Comparison of ENCODE assay signal across 22 cellular contexts in the genomic region with DNA sequence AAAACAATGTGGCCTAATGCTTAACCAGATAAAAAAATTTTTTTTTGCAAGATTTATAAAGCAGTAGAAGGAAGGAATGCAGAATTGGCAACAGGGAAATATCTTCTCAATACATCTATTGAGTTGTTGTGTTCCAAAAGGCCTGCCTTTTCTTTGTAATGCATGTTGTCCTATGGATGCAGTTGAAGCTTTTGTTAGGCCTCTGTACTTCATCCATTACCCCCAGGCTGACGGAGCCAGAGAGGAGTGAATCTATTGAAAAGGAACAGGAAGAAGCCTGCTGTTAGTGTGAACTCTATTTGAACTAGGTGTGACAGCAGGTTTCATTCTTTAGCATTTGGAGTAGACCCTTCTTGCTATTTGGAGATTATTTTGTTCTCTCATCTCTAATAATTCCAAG. TPM values are rescaled to one million over a fixed set of nuclear protein-coding genes. Genes with fewer than 3 reads are reported as not detected.
DNase-seq lines count a peak whose midpoint lies in the region; ATAC-seq, FAIRE-seq and TF ChIP-seq lines count a peak whose summit lies in the region.
"Had no signal": no experiment of that assay in that cellular context is flagged by ENCODE, and none has a peak within 500 bp of the region (broad histone marks: within the 10 kb centered on the region; RNA-seq: fewer than 3 reads in every experiment).

No MANE protein-coding gene starts in this region.

- POLR2A ChIA-PET in H1 (lab: Charles Lee; ENCODE audit: partially characterized antibody), result no interaction called here

- no peak overlapping the region for H4K8ac ChIP-seq in H1 (ENCODE audit: extremely low read depth, insufficient read depth, low read length)

- H3K79me2 ChIP-seq in GM23338 (replicated peaks; ENCODE audit: insufficient read depth), result no peaks in the 10 kb centered on the region
- peaks cover 0 to 6% of the 10 kb centered on the region in 2 experiments; a peak in 2 of 4 replicates for H3K79me2 ChIP-seq in H1 (ENCODE audit: control insufficient read depth in 1 of 2, insufficient read depth in 2 of 2, low read length in 2 of 2)

- no peaks in the 10 kb centered on the region for H3K79me1 ChIP-seq in H1 (ENCODE audit: low read depth, low read length)

- H3K56ac ChIP-seq in H1 (replicated peaks; ENCODE audit: insufficient read length, low read depth, low read length), result no peak overlapping the region

- H4K5ac ChIP-seq in H1 (ENCODE audit: insufficient read length, low read depth, low read length), result no peak overlapping the region

- no peak overlapping the region for H2BK12ac ChIP-seq in H1 (ENCODE audit: low read depth, low read length)

- peaks cover 27% of the 10 kb centered on the region for H3K4me1 ChIP-seq in GM23338 (ENCODE audit: insufficient read depth)
- H3K4me1 ChIP-seq in H1 (replicated peaks in 1 of 4; ENCODE audit: control insufficient read depth in 3 of 4, insufficient read depth in 4 of 4, low read length in 3 of 4), result peaks cover 0 to 5% (median 1%) of the 10 kb centered on the region in 4 experiments; a peak in 2 of 7 replicates
- H3K4me1 ChIP-seq in mucosa of descending colon (ENCODE audit: low read depth), result no peaks in the 10 kb centered on the region
- peaks cover 14% of the 10 kb centered on the region for H3K4me1 ChIP-seq in body of pancreas
- H3K4me1 ChIP-seq in esophagus squamous epithelium, result peaks cover 0 to 4% (median 0%) of the 10 kb centered on the region in 3 donors
- H3K4me1 ChIP-seq: BE2C had no signal

- H3K23ac ChIP-seq in H1 (ENCODE audit: insufficient read length), result no peak overlapping the region

- no peak overlapping the region for H2BK5ac ChIP-seq in H1 (ENCODE audit: low read depth, low read length)

- TF ChIP-seq EP300 in H1 (IDR thresholded peaks at IDR 0.05; ENCODE audit: borderline replicate concordance in 1 of 2, low read depth in 2 of 2, low read length in 2 of 2), result no peak

- H4K20me1 ChIP-seq in GM23338 (replicated peaks; ENCODE audit: insufficient read depth) (no peaks in the 10 kb centered on the region; the same call in 1 of the 2 replicates), H1 (replicated peaks in 1 of 2; ENCODE audit: control insufficient read depth in 1 of 2, insufficient read depth in 2 of 2, low read length in 2 of 2) (no peaks in the 10 kb centered on the region)

- H3K14ac ChIP-seq in H1 (ENCODE audit: insufficient read length), result no peak overlapping the region

- TF ChIP-seq RAD21 in H1 (IDR thresholded peaks at IDR 0.05 in 1 of 2, conservative IDR thresholded peaks at IDR 0.05 in 1 of 2; ENCODE audit: low read depth in 2 of 2, low read length in 2 of 2), result no peak

- no peak overlapping the region for H2AK5ac ChIP-seq in H1 (ENCODE audit: low read depth, low read length)

- H3K9me3 Mint-ChIP-seq in GM23338, result no peaks in the 10 kb centered on the region
- H3K9me3 Mint-ChIP-seq: activated naive CD4-positive, alpha-beta T cell treated with anti-CD3 and anti-CD28 coated beads, Interleukin-2, amount 10 ng/mL, durations not matched to agents 7 days and 5 days; IgD-negative memory B cell; memory B cell had no signal

- H3K27ac ChIP-seq in GM23338 (ENCODE audit: low read depth) (no peak overlapping the region), H1 (ENCODE audit: low read depth, low read length) (no peak overlapping the region), body of pancreas (no peak overlapping the region), esophagus squamous epithelium (no peak overlapping the region)
- H3K27ac ChIP-seq: brain microvascular endothelial cell, RWPE1, skin epidermis had no signal

- H2AFZ ChIP-seq in GM23338 (no peak overlapping the region), H1 (ENCODE audit: low read length) (no peak overlapping the region)

- H3K18ac ChIP-seq in H1 (ENCODE audit: extremely low read depth, low read length), result no peak overlapping the region

- H3K4me3 Mint-ChIP-seq in GM23338, result peak overlapping the region; percentile 57
- H3K4me3 Mint-ChIP-seq: activated naive CD4-positive, alpha-beta T cell treated with anti-CD3 and anti-CD28 coated beads, Interleukin-2, amount 10 ng/mL, durations not matched to agents 7 days and 5 days; IgD-negative memory B cell; memory B cell had no signal

- CTCF ChIA-PET in H1 (lab: Charles Lee; ENCODE audit: partially characterized antibody), result no interaction called here

- ATAC-seq in GM23338, result peak; percentile 100
- ATAC-seq in mucosa of descending colon, result peak; percentile 65
- no peak for ATAC-seq in HG02763 (IDR thresholded peaks at IDR 0.05; ENCODE audit: unreplicated experiment)
- ATAC-seq in body of pancreas, result no peak
- ATAC-seq: activated CD4-positive, CD25-positive, alpha-beta regulatory T cell treated with anti-CD3 and anti-CD28 coated beads, Interleukin-2, amount 50 U/mL, for 24 hours had no signal

- peak overlapping the region; percentile 85 for H3K27ac Mint-ChIP-seq in GM23338
- H3K27ac Mint-ChIP-seq: activated naive CD4-positive, alpha-beta T cell treated with anti-CD3 and anti-CD28 coated beads, Interleukin-2, amount 10 ng/mL, durations not matched to agents 7 days and 5 days; IgD-negative memory B cell; memory B cell had no signal

- WGBS in H1 (ENCODE audit: extremely low coverage in 1 of 2, insufficient coverage in 1 of 2, insufficient read length in 1 of 2, insufficient replicate concordance in 2 of 2, low coverage in 1 of 2, low lambda C conversion rate in 2 of 2, missing lambda C conversion rate in 1 of 2), 2 experiments, result 0% methylated on average over 1 of the region's 1 CpG; no CpG with 5 or more reads in 1 of the 2 experiments
- WGBS in body of pancreas, 2 donors, result 74 to 82% methylated on average over 1 of the region's 1 CpG
- WGBS in esophagus squamous epithelium, 2 donors, result 38 to 55% methylated on average over 1 of the region's 1 CpG

- no peak overlapping the region for H3K9ac ChIP-seq in H1 (replicated peaks in 1 of 4; ENCODE audit: extremely low read depth in 1 of 4, low read depth in 3 of 4, low read length in 3 of 4)

- H2BK20ac ChIP-seq in H1 (ENCODE audit: low read length), result no peak overlapping the region

- no peak overlapping the region for H2BK120ac ChIP-seq in H1 (replicated peaks; ENCODE audit: low read depth, low read length)

- DNase-seq in GM23338 (ENCODE audit: low spot score) (peak; percentile 94), NCI-H2081 (lab: John Stamatoyannopoulos, UW) (peak; percentile 77 to 91), H1 (ENCODE audit: low read depth in 1 of 2, low spot score in 2 of 2) (peak in 1 of 2 experiments; percentile 41), mucosa of descending colon (no peak), activated gamma-delta T cell treated with Interleukin-2 at 50 U/mL for 16 hours (no peak), body of pancreas (no peak), esophagus squamous epithelium (lab: John Stamatoyannopoulos, UW) (no peak)
- DNase-seq: activated CD8-positive, alpha-beta memory T cell treated with anti-CD3 and anti-CD28 coated beads, Interleukin-2, amount 50 U/mL, for 48 hours; activated naive CD4-positive, alpha-beta T cell treated with anti-CD3 and anti-CD28 coated beads, Interleukin-2, amount 10 ng/mL, durations not matched to agents 7 days and 5 days; BE2C; brain microvascular endothelial cell; DMS79; MV-4-11; NCI-H526 treated with DMSO at 0.1 percent for 48 hours; stimulated activated naive CD4-positive, alpha-beta T cell; T-helper 2 cell had no signal

- intact Hi-C loops in mucosa of descending colon (cut with DNase I, micrococcal nuclease), result no loop called here
- intact Hi-C loops in body of pancreas (cut with DNase I), result no loop called here
- intact Hi-C loops in esophagus squamous epithelium (cut with DNase I), result no loop called here

- H3K9me3 ChIP-seq in H1 (ENCODE audit: insufficient read depth in 2 of 2, low read depth in 1 of 2, low read length in 1 of 2), result no peaks in the 10 kb centered on the region
- H3K9me3 ChIP-seq in mucosa of descending colon, result no peaks in the 10 kb centered on the region
- H3K9me3 ChIP-seq in body of pancreas, result no peaks in the 10 kb centered on the region
- H3K9me3 ChIP-seq in esophagus squamous epithelium, result no peaks in the 10 kb centered on the region
- H3K9me3 ChIP-seq: BE2C had no signal

- TF ChIP-seq CTCF in GM23338 (conservative IDR thresholded peaks at IDR 0.05; ENCODE audit: low read depth in 2 of 2) (no peak), H1 (IDR thresholded peaks at IDR 0.05; ENCODE audit: control extremely low read depth in 1 of 3, insufficient read depth in 1 of 3, low read depth in 1 of 3, low read length in 3 of 3) (no peak), mucosa of descending colon (IDR thresholded peaks at IDR 0.05) (no peak), body of pancreas (IDR thresholded peaks at IDR 0.05) (no peak), esophagus squamous epithelium (IDR thresholded peaks at IDR 0.05) (no peak)

- H3F3A ChIP-seq in GM23338 (replicated peaks; ENCODE audit: low read depth), result no peaks in the 10 kb centered on the region

- FAIRE-seq in H1 (lab: Jason Lieb, UNC), result peak; percentile 99

- peaks cover 6% of the 10 kb centered on the region; the same call in 1 of the 3 replicates for H3K36me3 Mint-ChIP-seq in GM23338 (ENCODE audit: low read depth)

- peaks cover 52% of the 10 kb centered on the region for H3K4me1 Mint-ChIP-seq in GM23338
- H3K4me1 Mint-ChIP-seq: activated naive CD4-positive, alpha-beta T cell treated with anti-CD3 and anti-CD28 coated beads, Interleukin-2, amount 10 ng/mL, durations not matched to agents 7 days and 5 days; memory B cell had no signal

- TF ChIP-seq POLR2A in H1 (IDR thresholded peaks at IDR 0.05; ENCODE audit: control extremely low read depth in 1 of 2, low read depth in 2 of 2, low read length in 2 of 2) (no peak), body of pancreas (IDR thresholded peaks at IDR 0.05) (no peak), esophagus squamous epithelium (IDR thresholded peaks at IDR 0.05) (no peak)

- H4K91ac ChIP-seq in H1 (replicated peaks; ENCODE audit: insufficient read length, low read length), result no peak overlapping the region

- no peak overlapping the region for H3K4ac ChIP-seq in H1 (replicated peaks; ENCODE audit: insufficient read length, low read depth, low read length)

- H3K9me2 ChIP-seq in GM23338 (ENCODE audit: insufficient read depth), result no peaks in the 10 kb centered on the region

- no peaks in the 10 kb centered on the region for H3K23me2 ChIP-seq in H1 (ENCODE audit: low read depth, low read length)

- H3K36me3 ChIP-seq in GM23338 (ENCODE audit: insufficient read depth), result no peaks in the 10 kb centered on the region
- peaks cover 0 to 7% (median 0%) of the 10 kb centered on the region in 4 experiments; a peak in 2 of 8 replicates for H3K36me3 ChIP-seq in H1 (ENCODE audit: control insufficient read depth in 2 of 4, insufficient read depth in 4 of 4, low read length in 3 of 4)
- H3K36me3 ChIP-seq in mucosa of descending colon (ENCODE audit: low read depth), result no peaks in the 10 kb centered on the region
- no peaks in the 10 kb centered on the region for H3K36me3 ChIP-seq in body of pancreas (replicated peaks in 1 of 2; ENCODE audit: insufficient read depth in 1 of 2, low read depth in 2 of 2)
- H3K36me3 ChIP-seq in esophagus squamous epithelium, result peaks cover 0 to 29% (median 0%) of the 10 kb centered on the region in 3 donors
- H3K36me3 ChIP-seq: BE2C, brain microvascular endothelial cell had no signal

- H3K4me2 ChIP-seq in GM23338, result peak overlapping the region; percentile 22
- H3K4me2 ChIP-seq in H1 (ENCODE audit: insufficient read depth in 1 of 2, low read depth in 2 of 2, low read length in 2 of 2), result peak overlapping the region in 1 of 2 experiments; percentile 2; a peak in 1 of 4 replicates

- H2BK15ac ChIP-seq in H1 (ENCODE audit: low read length), result no peak overlapping the region

- H3K4me3 ChIP-seq in GM23338 (peak overlapping the region; percentile 2; the same call in 1 of the 2 replicates), H1 (ENCODE audit: extremely low read depth in 1 of 4, insufficient read depth in 2 of 4, low read depth in 3 of 4, low read length in 4 of 4) (peak overlapping the region in 1 of 4 experiments; percentile 32; a peak in 1 of 8 replicates), mucosa of descending colon (no peak overlapping the region), body of pancreas (no peak overlapping the region), esophagus squamous epithelium (no peak overlapping the region)
- H3K4me3 ChIP-seq: skin epidermis had no signal

- no peaks in the 10 kb centered on the region for H3K27me3 ChIP-seq in GM23338 (ENCODE audit: insufficient read depth)
- H3K27me3 ChIP-seq in H1 (replicated peaks in 1 of 4; ENCODE audit: control insufficient read depth in 3 of 4, extremely low read depth in 1 of 4, insufficient read depth in 3 of 4, low read length in 3 of 4), result no peaks in the 10 kb centered on the region
- no peaks in the 10 kb centered on the region for H3K27me3 ChIP-seq in body of pancreas
- no peaks in the 10 kb centered on the region for H3K27me3 ChIP-seq in esophagus squamous epithelium
- H3K27me3 ChIP-seq: BE2C, brain microvascular endothelial cell had no signal

- H3K27me3 Mint-ChIP-seq in GM23338 (ENCODE audit: insufficient read depth, low read depth, poor library complexity), result no peaks in the 10 kb centered on the region
- H3K27me3 Mint-ChIP-seq: activated naive CD4-positive, alpha-beta T cell treated with anti-CD3 and anti-CD28 coated beads, Interleukin-2, amount 10 ng/mL, durations not matched to agents 7 days and 5 days; IgD-negative memory B cell; memory B cell had no signal

RNA-seq across cellular contexts. Expression of a gene that starts 56.5 kb away (rescaled TPM):
- 37.5 and 51.8 TPM in 2 replicates for total RNA-seq in GM23338 (2014; rRNA removed; shearing (Covaris generic))
- polyA plus RNA-seq in GM23338 (2016; fragmentation: Nextera tagmentation; extraction: Ambion mirVana), result 81.7 and 93.4 TPM in 2 replicates
- total RNA-seq in H1 (2021; fragmentation: NEBNext Ultra II Directional; extraction: Animal tissue kit (Norgen Biotek cat#: 25700)), result 32.9 and 33.5 TPM in 2 replicates
- polyA plus RNA-seq in H1 (2011; rRNA removed), result 17.8 and 38.3 TPM in 2 replicates
- polyA plus RNA-seq in H1 (2011; cell fraction: cytosol; rRNA removed), result 40.8 TPM
- polyA plus RNA-seq in H1 (2011; cell fraction: nucleus; rRNA removed), result 13.6 TPM
- 41.6 to 53.8 TPM (median 45.3 TPM) in 4 replicates for polyA plus RNA-seq in H1 (2012, experiment 1 of 2)
- polyA plus RNA-seq in H1 (2012, experiment 2 of 2), result 15.0 TPM
- polyA plus RNA-seq in H1 (2013, experiment 1 of 2), result 28.3 TPM
- polyA plus RNA-seq in H1 (2013, experiment 2 of 2), result 29.8 TPM
- polyA minus RNA-seq in H1 (2011; rRNA and poly(A)+ RNA removed), result 16.0 and 20.4 TPM in 2 replicates
- polyA minus RNA-seq in H1 (2011; cell fraction: cytosol; rRNA and poly(A)+ RNA removed), result 16.5 TPM
- polyA minus RNA-seq in H1 (2011; cell fraction: nucleus; rRNA and poly(A)+ RNA removed), result 23.5 TPM
- total RNA-seq in mucosa of descending colon, result 10 to 100 TPM; 27.5 to 29.9 (median 29.8) TPM
- 10 to 100 TPM in 1 of 2 donors, 1 to 10 TPM in 1; 6.6 to 15.6 TPM for total RNA-seq in body of pancreas
- 10 to 100 TPM; 28.4 to 43.5 (median 36.6) TPM for total RNA-seq in esophagus squamous epithelium

Comparison
In these comparisons a context has a peak if more than half of its experiments do, and no peak if none do; other contexts are left out.
1. ATAC-seq: peak in GM23338 (single experiment) and mucosa of descending colon (single experiment); none in HG02763 (single experiment) and body of pancreas (single experiment).
2. DNase-seq: peak in GM23338 (single experiment) and NCI-H2081 (2 of 2); none in mucosa of descending colon (0 of 3), activated gamma-delta T cell treated with Interleukin-2 at 50 U/mL for 16 hours (single experiment), body of pancreas (0 of 4) and esophagus squamous epithelium (single experiment).